In the genomic region with DNA sequence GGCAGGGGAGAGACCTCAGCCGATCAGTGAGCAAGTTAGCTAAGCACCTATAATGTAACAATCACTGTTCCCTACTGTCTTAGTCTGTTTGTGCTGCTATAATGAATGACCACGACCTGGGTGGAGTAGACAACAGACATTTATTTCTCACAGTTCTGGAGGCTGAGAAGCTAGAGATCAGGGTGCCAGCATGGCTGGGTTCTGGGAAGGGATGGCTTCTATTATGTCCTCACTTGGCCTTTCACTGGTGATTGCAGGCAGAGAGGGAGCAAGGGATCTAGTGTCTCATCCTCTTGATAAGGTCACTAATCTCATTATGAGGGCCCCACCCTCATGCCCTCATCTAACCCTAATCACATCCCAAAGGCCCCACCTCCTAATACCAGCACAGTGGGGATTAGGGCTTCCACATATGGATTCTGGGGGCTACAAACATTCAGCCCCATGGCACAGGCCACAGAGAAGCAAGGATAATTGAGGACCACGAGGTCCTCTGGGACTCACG, we compare ENCODE assay signal across 23 cellular contexts.
"Had no signal": no experiment of that assay in that cellular context is flagged by ENCODE, and none has a peak within 500 bp of the region (broad histone marks: within the 10 kb centered on the region; RNA-seq: fewer than 3 reads in every experiment).

No MANE protein-coding gene starts in this region.

- H3K36me3 ChIP-seq: lower lobe of right lung, neutrophil, prostate gland, right atrium auricular region, sigmoid colon, suprapubic skin, transverse colon, vagina had no signal

- H3K27me3 Mint-ChIP-seq: stimulated activated naive CD8-positive, alpha-beta T cell treated with anti-CD3 and anti-CD28 coated beads, Interleukin-15, amount 100 ng/mL, for 72 hours had no signal

- H3K36me3 Mint-ChIP-seq: natural killer cell treated with Interleukin-12 subunit alpha and Interleukin-12 subunit beta and Interleukin-15 and Interleukin-18, amount 100 ng/mL, for 72 hours had no signal

- H3K4me3 ChIP-seq: coronary artery, lower lobe of right lung, prostate gland, right atrium auricular region, sigmoid colon, suprapubic skin, transverse colon, vagina had no signal

- H3K4me3 Mint-ChIP-seq: immature natural killer cell; natural killer cell treated with Interleukin-12 subunit alpha and Interleukin-12 subunit beta and Interleukin-15 and Interleukin-18, amount 100 ng/mL, for 72 hours; neural crest cell; stimulated activated naive CD8-positive, alpha-beta T cell treated with anti-CD3 and anti-CD28 coated beads, Interleukin-15, amount 100 ng/mL, for 72 hours had no signal

- ATAC-seq: left colon; left ventricle myocardium superior; stimulated activated naive CD8-positive, alpha-beta T cell treated with anti-CD3 and anti-CD28 coated beads, Interleukin-15, amount 100 ng/mL, for 72 hours had no signal

- H3K27ac Mint-ChIP-seq: immature natural killer cell; natural killer cell treated with Interleukin-12 subunit alpha and Interleukin-12 subunit beta and Interleukin-15 and Interleukin-18, amount 100 ng/mL, for 72 hours; stimulated activated naive CD8-positive, alpha-beta T cell treated with anti-CD3 and anti-CD28 coated beads, Interleukin-15, amount 100 ng/mL, for 72 hours had no signal

- DNase-seq: dermis blood vessel endothelial cell; effector memory CD4-positive, alpha-beta T cell; erythroblast; hypothalamus; immature natural killer cell; kidney glomerular epithelial cell; left colon; left ventricle myocardium superior; lower lobe of right lung; sigmoid colon; stimulated activated CD4-positive, alpha-beta T cell treated with anti-CD3 and anti-CD28 coated beads, Interleukin-2, amount 100 ng/mL, for 24 hours; stimulated activated CD4-positive, alpha-beta T cell treated with anti-CD3 and anti-CD28 coated beads, Interleukin-4, amount 100 ng/mL, for 4 hours; stimulated activated naive CD4-positive, alpha-beta T cell; stimulated activated naive CD8-positive, alpha-beta T cell treated with anti-CD3 and anti-CD28 coated beads, Interleukin-15, amount 100 ng/mL, for 72 hours; transverse colon had no signal

- H3K9me3 Mint-ChIP-seq: natural killer cell treated with Interleukin-12 subunit alpha and Interleukin-12 subunit beta and Interleukin-15 and Interleukin-18, amount 100 ng/mL, for 72 hours; neural crest cell; stimulated activated naive CD8-positive, alpha-beta T cell treated with anti-CD3 and anti-CD28 coated beads, Interleukin-15, amount 100 ng/mL, for 72 hours had no signal

- H3K27me3 ChIP-seq: neutrophil, right atrium auricular region, sigmoid colon, suprapubic skin, transverse colon, vagina had no signal

- H3K27ac ChIP-seq: coronary artery, lower lobe of right lung, neutrophil, prostate gland, right atrium auricular region, sigmoid colon, suprapubic skin, transverse colon, vagina had no signal

- H3K9me3 ChIP-seq: lower lobe of right lung, neutrophil, prostate gland, suprapubic skin, transverse colon, vagina had no signal
